15 cellular contexts compared by ENCODE assay signal in the genomic region with DNA sequence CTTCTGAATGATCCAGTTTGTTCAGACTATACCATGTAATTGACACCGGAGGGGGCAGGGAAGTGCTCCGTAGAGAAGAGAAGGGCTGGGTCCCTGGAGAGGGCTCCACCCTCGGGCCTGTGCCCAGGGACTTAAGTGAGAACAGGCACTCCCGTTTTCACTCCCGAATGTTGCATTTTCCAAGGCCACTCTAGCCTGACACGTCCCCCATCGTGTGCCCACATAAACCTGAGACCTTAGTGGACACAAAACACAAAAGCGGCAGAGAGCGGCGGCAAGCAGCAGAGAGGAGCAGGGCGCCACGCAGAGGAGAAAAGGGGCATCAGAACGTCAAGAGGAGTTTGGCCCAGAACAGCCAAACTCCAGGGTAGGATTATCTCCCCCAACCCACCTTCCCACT.
DNase-seq lines count a peak whose midpoint lies in the region; ATAC-seq and TF ChIP-seq lines count a peak whose summit lies in the region.
"Had no signal": no experiment of that assay in that cellular context is flagged by ENCODE, and none has a peak within 500 bp of the region (broad histone marks: within the 10 kb centered on the region; RNA-seq: fewer than 3 reads in every experiment).

No MANE protein-coding gene starts in this region.

- H3K27ac ChIP-seq in endodermal cell (ENCODE audit: low read depth, low read length) (no peak overlapping the region), RWPE1 (no peak overlapping the region), sigmoid colon (no peak overlapping the region)
- H3K27ac ChIP-seq: adrenal gland had no signal

- H3K4me3 Mint-ChIP-seq in endodermal cell (peak overlapping the region; percentile 76), mesothelial cell of epicardium (peak overlapping the region; percentile 59)
- H3K4me3 Mint-ChIP-seq: activated T-cell treated with anti-CD3 and anti-CD28 coated beads, Interleukin-2, amount 50 U/mL, for 24 hours; IgD-negative memory B cell had no signal

- no peaks in the 10 kb centered on the region for H3K9me3 ChIP-seq in endodermal cell (ENCODE audit: control insufficient read depth, low read length)
- H3K9me3 ChIP-seq in sigmoid colon, result no peaks in the 10 kb centered on the region
- H3K9me3 ChIP-seq: adrenal gland had no signal

- H3K4me1 ChIP-seq in endodermal cell (ENCODE audit: control insufficient read depth, insufficient read depth, low read length) (no peaks in the 10 kb centered on the region), sigmoid colon (no peaks in the 10 kb centered on the region)
- H3K4me1 ChIP-seq: adrenal gland had no signal

- no peaks in the 10 kb centered on the region for H3K9me3 Mint-ChIP-seq in endodermal cell
- H3K9me3 Mint-ChIP-seq in mesothelial cell of epicardium, result peaks cover 7% of the 10 kb centered on the region
- H3K9me3 Mint-ChIP-seq: activated T-cell treated with anti-CD3 and anti-CD28 coated beads, Interleukin-2, amount 50 U/mL, for 24 hours had no signal

- WGBS in endodermal cell (ENCODE audit: insufficient coverage in 1 of 2, insufficient read length in 1 of 2), 2 experiments, result 0 to 23% methylated on average over 2 to 13 of the region's 13 CpGs
- 13 to 27% methylated on average over 13 of the region's 13 CpGs for WGBS in sigmoid colon, 2 donors

- no peaks in the 10 kb centered on the region for H3K36me3 ChIP-seq in endodermal cell (ENCODE audit: control insufficient read depth, insufficient read depth, low read length)
- no peaks in the 10 kb centered on the region for H3K36me3 ChIP-seq in sigmoid colon
- H3K36me3 ChIP-seq: adrenal gland had no signal

- peak overlapping the region; percentile 73 for H3K4me3 ChIP-seq in endodermal cell (ENCODE audit: low read length)
- H3K4me3 ChIP-seq in sigmoid colon, result no peak overlapping the region
- H3K4me3 ChIP-seq: adrenal gland, lung had no signal

- peaks cover 6% of the 10 kb centered on the region for H3K4me1 Mint-ChIP-seq in endodermal cell
- peaks cover 18% of the 10 kb centered on the region for H3K4me1 Mint-ChIP-seq in mesothelial cell of epicardium
- H3K4me1 Mint-ChIP-seq: IgD-negative memory B cell had no signal

- H3K27ac Mint-ChIP-seq in endodermal cell (peak overlapping the region; percentile 91), mesothelial cell of epicardium (no peak overlapping the region)
- H3K27ac Mint-ChIP-seq: activated T-cell treated with anti-CD3 and anti-CD28 coated beads, Interleukin-2, amount 50 U/mL, for 24 hours had no signal

- H3K27me3 ChIP-seq in endodermal cell (ENCODE audit: control insufficient read depth, insufficient read depth, low read length, poor library complexity, severe bottlenecking) (no peaks in the 10 kb centered on the region), sigmoid colon (no peaks in the 10 kb centered on the region)
- H3K27me3 ChIP-seq: adrenal gland had no signal

- TF ChIP-seq CTCF in endodermal cell (conservative IDR thresholded peaks at IDR 0.05) (peak; percentile 83), mesothelial cell of epicardium (IDR thresholded peaks at IDR 0.05; ENCODE audit: unreplicated experiment) (no peak), RWPE1 (conservative IDR thresholded peaks at IDR 0.05; ENCODE audit: low read depth) (no peak), sigmoid colon (IDR thresholded peaks at IDR 0.05) (no peak)

- TF ChIP-seq POLR2A in sigmoid colon (IDR thresholded peaks at IDR 0.05), result no peak

- H3K27me3 Mint-ChIP-seq in endodermal cell (ENCODE audit: insufficient read depth) (peaks cover 2% of the 10 kb centered on the region), mesothelial cell of epicardium (ENCODE audit: low read depth) (no peaks in the 10 kb centered on the region)
- H3K27me3 Mint-ChIP-seq: activated T-cell treated with anti-CD3 and anti-CD28 coated beads, Interleukin-2, amount 50 U/mL, for 24 hours; IgD-negative memory B cell had no signal

- CTCF ChIA-PET in RWPE1 (lab: Yijun Ruan, JAX), result no interaction called here

- ATAC-seq in esophagus mucosa, result no peak
- ATAC-seq: SK-N-SH treated with all-trans-retinoic acid at 6 μM for 48 hours had no signal

- no peaks in the 10 kb centered on the region for H3K36me3 Mint-ChIP-seq in endodermal cell (ENCODE audit: low read depth)
- H3K36me3 Mint-ChIP-seq in mesothelial cell of epicardium, result no peaks in the 10 kb centered on the region
- H3K36me3 Mint-ChIP-seq: IgD-negative memory B cell had no signal

- intact Hi-C loops in sigmoid colon (cut with DNase I), result no loop called here

- TF ChIP-seq EP300 in sigmoid colon (IDR thresholded peaks at IDR 0.05), result no peak

- H3K9ac ChIP-seq in endodermal cell (ENCODE audit: extremely low read depth, low read length, poor library complexity, severe bottlenecking), result no peak overlapping the region

- DNase-seq in ELR (ENCODE audit: low read depth) (peak; percentile 4), NCI-H2171 (lab: John Stamatoyannopoulos, UW) (peak; percentile 19), endodermal cell (peak; percentile 88), mesothelial cell of epicardium (ENCODE audit: low spot score in 2 of 2, unreplicated experiment in 2 of 2) (no peak), RWPE1 (ENCODE audit: low spot score) (no peak), cortex of kidney (lab: John Stamatoyannopoulos, UW) (no peak), sigmoid colon (no peak)
- DNase-seq: activated T-cell treated with anti-CD3 and anti-CD28 coated beads, Interleukin-2, amount 50 U/mL, for 24 hours; adrenal gland; DMS79 treated with DMSO at 0.1 percent for 48 hours; NCI-H1436 had no signal

- POLR2A ChIA-PET in RWPE1 (lab: Yijun Ruan, JAX; ENCODE audit: low non-redundant PET), result no interaction called here

Comparison
In these comparisons a context has a peak if more than half of its experiments do, and no peak if none do; other contexts are left out.
1. DNase-seq: peak in ELR (single experiment), NCI-H2171 (single experiment) and endodermal cell (single experiment); none in mesothelial cell of epicardium (0 of 2), RWPE1 (single experiment), cortex of kidney (single experiment) and sigmoid colon (single experiment).